In genomic region chr6:43782764-43783513, GRCh38 we compare ENCODE assay signal across 26 cellular contexts. TPM values are rescaled to one million over a fixed set of nuclear protein-coding genes. Genes with fewer than 3 reads are reported as not detected.
DNase-seq lines count a peak whose midpoint lies in the region; ATAC-seq, FAIRE-seq and TF ChIP-seq lines count a peak whose summit lies in the region.
"Had no signal": no experiment of that assay in that cellular context is flagged by ENCODE, and none has a peak within 500 bp of the region (broad histone marks: within the 10 kb centered on the region; RNA-seq: fewer than 3 reads in every experiment).

No MANE protein-coding gene starts in this region.

- no peak overlapping the region for H2BK5ac ChIP-seq in mesenchymal stem cell (ENCODE audit: low read depth, low read length, poor library complexity, severe bottlenecking)

- BruUV-seq in K562 (replicated peaks; lab: Mats Ljungman, UMichigan) = no TSS peak

- 89% methylated on average over 11 of the region's 11 CpGs for WGBS in K562 (ENCODE audit: insufficient coverage, low coverage, missing lambda C conversion rate)
- 92% methylated on average over 11 of the region's 11 CpGs for WGBS in mesenchymal stem cell

- H3K27ac ChIP-seq in left ventricle myocardium inferior (replicated peaks) (peak overlapping the region; percentile 43), K562 (ENCODE audit: extremely low read depth, low read depth, low read length) (no peak overlapping the region), mesenchymal stem cell (ENCODE audit: low read length, poor library complexity, severe bottlenecking) (no peak overlapping the region), subcutaneous abdominal adipose tissue (ENCODE audit: low read depth, low read length) (peak overlapping the region; percentile 46)
- H3K27ac ChIP-seq: A549, brain microvascular endothelial cell, tibial nerve had no signal

- no peak overlapping the region for H3K14ac ChIP-seq in mesenchymal stem cell (ENCODE audit: low read length in 2 of 2)

- no peak overlapping the region for H4K8ac ChIP-seq in mesenchymal stem cell (ENCODE audit: low read length)

- H3K4me1 ChIP-seq in left ventricle myocardium inferior (peaks cover 81% of the 10 kb centered on the region), K562 (replicated peaks in 1 of 2; ENCODE audit: control insufficient read depth in 2 of 2, insufficient read depth in 2 of 2, low read length in 2 of 2) (peaks cover 0 to 18% of the 10 kb centered on the region in 2 experiments; a peak in 2 of 5 replicates), mesenchymal stem cell (ENCODE audit: control insufficient read depth, insufficient read depth, low read depth, low read length) (peaks cover 22% of the 10 kb centered on the region), subcutaneous abdominal adipose tissue (ENCODE audit: control insufficient read depth in 5 of 5, insufficient read depth in 5 of 5, low read length in 5 of 5) (peaks cover 0 to 23% (median 8%) of the 10 kb centered on the region in 5 donors)
- H3K4me1 ChIP-seq: A549 had no signal

- H4K91ac ChIP-seq in mesenchymal stem cell (ENCODE audit: low read length) = no peak overlapping the region

- H2BK15ac ChIP-seq in mesenchymal stem cell (ENCODE audit: low read depth, poor library complexity, severe bottlenecking) = no peak overlapping the region

- peaks cover 37% of the 10 kb centered on the region for H3K79me2 ChIP-seq in K562 (ENCODE audit: control insufficient read depth, insufficient read depth, low read length)

- TF ChIP-seq CTCF in left ventricle myocardium inferior (IDR thresholded peaks at IDR 0.05; ENCODE audit: borderline replicate concordance) (no peak), K562 (IDR thresholded peaks at IDR 0.05 in 2 of 3, conservative IDR thresholded peaks at IDR 0.05 in 1 of 3; ENCODE audit: insufficient read depth in 2 of 3, low read depth in 1 of 3, low read length in 3 of 3) (no peak)

- DNase-seq in left ventricle myocardium inferior (no peak), cardiac septum (ENCODE audit: low spot score) (no peak), K562 (ENCODE audit: extremely low read depth in 1 of 4, low spot score in 3 of 4) (no peak), mesenchymal stem cell (no peak), DMS 273 (lab: John Stamatoyannopoulos, UW; ENCODE audit: unreplicated experiment) (no peak)
- DNase-seq: activated CD4-positive, alpha-beta T cell treated with anti-CD3 and anti-CD28 coated beads for 1 hour; activated naive CD4-positive, alpha-beta T cell; activated T-cell treated with anti-CD3 and anti-CD28 coated beads for 4 hours; brain microvascular endothelial cell; effector CD4-positive, alpha-beta T cell; foreskin fibroblast; GDM1; HCEC 1CT; NCI-H2081 treated with DMSO at 0.1 percent for 48 hours; NCI-H226; NCI-H748 treated with DMSO at 0.1 percent for 48 hours; stomach had no signal

- H3K18ac ChIP-seq in mesenchymal stem cell (ENCODE audit: low read depth in 1 of 2, low read length in 2 of 2) = no peak overlapping the region

- peaks cover 82% of the 10 kb centered on the region for H3K36me3 ChIP-seq in left ventricle myocardium inferior
- peaks cover 81% of the 10 kb centered on the region for H3K36me3 ChIP-seq in K562 (ENCODE audit: control insufficient read depth, insufficient read depth, low read length)
- peaks cover 79 to 91% of the 10 kb centered on the region in 2 experiments for H3K36me3 ChIP-seq in mesenchymal stem cell (ENCODE audit: control insufficient read depth in 1 of 2, insufficient read depth in 2 of 2, low read depth in 1 of 2, low read length in 2 of 2)
- H3K36me3 ChIP-seq in subcutaneous abdominal adipose tissue (ENCODE audit: control insufficient read depth in 5 of 5, insufficient read depth in 5 of 5, low read length in 5 of 5) = peaks cover 3 to 87% (median 75%) of the 10 kb centered on the region in 5 donors

- H3K9ac ChIP-seq in K562 (ENCODE audit: insufficient read depth in 1 of 2, low read depth in 2 of 2, low read length in 2 of 2) (no peak overlapping the region; a peak in 1 of 4 replicates), mesenchymal stem cell (ENCODE audit: low read length) (peak overlapping the region; percentile 33), subcutaneous abdominal adipose tissue (ENCODE audit: low read length in 5 of 5) (peak overlapping the region in 1 of 5 donors; percentile 31)

- H2BK120ac ChIP-seq in mesenchymal stem cell (ENCODE audit: low read depth, low read length) = no peak overlapping the region

- in situ Hi-C loops in K562 (cut with MboI) = no loop called here

- H3K9me3 ChIP-seq in left ventricle myocardium inferior (replicated peaks) (no peaks in the 10 kb centered on the region), K562 (replicated peaks; ENCODE audit: control insufficient read depth, insufficient read depth, low read depth, low read length) (no peaks in the 10 kb centered on the region), mesenchymal stem cell (ENCODE audit: control insufficient read depth, low read length) (no peaks in the 10 kb centered on the region), subcutaneous abdominal adipose tissue (ENCODE audit: control insufficient read depth in 5 of 5, low read length in 5 of 5) (no peaks in the 10 kb centered on the region)
- H3K9me3 ChIP-seq: A549, stomach, tibial nerve had no signal

- CTCF ChIA-PET in K562 (lab: Yijun Ruan, JAX; ENCODE audit: low intra/inter-chr PET ratio) = no interaction called here

- no peak overlapping the region for H2AK5ac ChIP-seq in mesenchymal stem cell (ENCODE audit: low read length, severe bottlenecking)

- peaks cover 81% of the 10 kb centered on the region for H4K20me1 ChIP-seq in K562 (replicated peaks; ENCODE audit: control insufficient read depth, insufficient read depth, low read length)

- H3K23ac ChIP-seq in mesenchymal stem cell (ENCODE audit: low read length in 2 of 2) = no peak overlapping the region

- H2AFZ ChIP-seq in K562 (ENCODE audit: low read depth, low read length) = no peak overlapping the region
- no peak overlapping the region for H2AFZ ChIP-seq in mesenchymal stem cell (ENCODE audit: low read depth, low read length)

- ATAC-seq in K562 (no peak), GM21367 (IDR thresholded peaks at IDR 0.05; ENCODE audit: unreplicated experiment) (no peak), HG03108 (IDR thresholded peaks at IDR 0.05; ENCODE audit: unreplicated experiment) (no peak)
- ATAC-seq: A549 had no signal

- no peak overlapping the region for H3K4ac ChIP-seq in mesenchymal stem cell (ENCODE audit: low read depth in 1 of 2, low read length in 2 of 2)

- intact Hi-C loops in left ventricle myocardium inferior (cut with micrococcal nuclease) = no loop called here
- intact Hi-C loops in cardiac septum (cut with DNase I) = no loop called here
- intact Hi-C loops in K562 (cut with micrococcal nuclease) = no loop called here

- H3K4me2 ChIP-seq in K562 (ENCODE audit: insufficient read depth, low read length) (no peak overlapping the region), mesenchymal stem cell (ENCODE audit: low read length, poor library complexity, severe bottlenecking) (no peak overlapping the region)
- H3K4me2 ChIP-seq: A549 had no signal

- no peak for TF ChIP-seq RAD21 in K562 (CRISPR knock-in tag; conservative IDR thresholded peaks at IDR 0.05 in 1 of 2, IDR thresholded peaks at IDR 0.05 in 1 of 2)

- TF ChIP-seq POLR2A in K562 (conservative IDR thresholded peaks at IDR 0.05) = no peak

- POLR2A ChIA-PET in K562 (lab: Yijun Ruan, JAX) = interaction anchor here (0.5 to 4.1 kb wide), 19 partner anchors 9 to 280 kb away, joined by 3 to 59 read pairs (median 3); partner anchors contain the start of gene VEGFA

- H3K9me1 ChIP-seq in K562 (ENCODE audit: control insufficient read depth, insufficient read depth, low read length) = peaks cover 21% of the 10 kb centered on the region

- TF ChIP-seq EP300 in K562 (IDR thresholded peaks at IDR 0.05; ENCODE audit: low read length) = no peak

- H3K27me3 ChIP-seq in left ventricle myocardium inferior (ENCODE audit: low read depth) = no peaks in the 10 kb centered on the region
- no peaks in the 10 kb centered on the region for H3K27me3 ChIP-seq in K562 (ENCODE audit: control insufficient read depth in 2 of 2, insufficient read depth in 2 of 2, low read length in 2 of 2)
- no peaks in the 10 kb centered on the region for H3K27me3 ChIP-seq in mesenchymal stem cell (ENCODE audit: control insufficient read depth in 1 of 2, insufficient read depth in 1 of 2, low read length in 2 of 2)
- H3K27me3 ChIP-seq in subcutaneous abdominal adipose tissue (ENCODE audit: control insufficient read depth in 5 of 5, insufficient read depth in 4 of 5, low read length in 5 of 5) = no peaks in the 10 kb centered on the region
- H3K27me3 ChIP-seq: brain microvascular endothelial cell, stomach, tibial nerve had no signal

- H3K4me3 ChIP-seq in left ventricle myocardium inferior (no peak overlapping the region), K562 (no peak overlapping the region), mesenchymal stem cell (ENCODE audit: insufficient read depth in 1 of 2, low read depth in 1 of 2, low read length in 2 of 2) (no peak overlapping the region), subcutaneous abdominal adipose tissue (ENCODE audit: low read depth in 1 of 5, low read length in 5 of 5) (no peak overlapping the region)
- H3K4me3 ChIP-seq: A549, stomach, tibial nerve had no signal

- no peak for FAIRE-seq in K562 (lab: Jason Lieb, UNC)
- FAIRE-seq: A549, colon, GM18507, RCC 7860, TTC549 had no signal

- peaks cover 55% of the 10 kb centered on the region for H3K79me1 ChIP-seq in mesenchymal stem cell (replicated peaks; ENCODE audit: low read length, poor library complexity, severe bottlenecking)

- H2BK12ac ChIP-seq in mesenchymal stem cell (ENCODE audit: low read length in 2 of 2) = no peak overlapping the region

RNA-seq across cellular contexts. Expression of gene VEGFA, which starts 12.9 kb away (rescaled TPM):
- total RNA-seq in left ventricle myocardium inferior (359 TPM), cardiac septum (233 TPM), K562 (2014; rRNA removed) (124 and 144 TPM in 2 replicates), K562 (2014; rRNA removed; fragmentation: Illumina TruSeq; extraction: Trizol) (66.5 and 70.7 TPM in 2 replicates), K562 (2015; rRNA removed; fragmentation: Illumina TruSeq; extraction: Trizol) (25.8 and 27.0 TPM in 2 replicates), K562 (2021) (131 and 159 TPM in 2 replicates)
- 511 and 945 TPM in 2 replicates for total RNA-seq in K562 (2011; cell fraction: chromatin; rRNA removed; ENCODE audit: low replicate concordance)
- 536 and 553 TPM in 2 replicates for total RNA-seq in K562 (2011; cell fraction: nucleolus; rRNA removed)
- total RNA-seq in K562 (2011; cell fraction: nucleoplasm; rRNA removed) = 559 and 592 TPM in 2 replicates
- polyA plus RNA-seq in K562 (2011; rRNA removed) (271 and 467 TPM in 2 replicates), K562 (2014; fragmentation: Illumina TruSeq; extraction: Trizol) (134 and 172 TPM in 2 replicates), K562 (2014; fragmentation: Nextera tagmentation; extraction: Ambion mirVana) (10 to 100 TPM; 14.0 to 16.0 TPM), K562 (2014; rRNA removed) (179 and 182 TPM in 2 replicates)
- polyA plus RNA-seq in K562 (2011; cell fraction: cytosol; rRNA removed) = 222 and 346 TPM in 2 replicates
- 1,880 and 1,961 TPM in 2 replicates for polyA plus RNA-seq in K562 (2011; cell fraction: nucleus; rRNA removed)
- 112 and 555 TPM in 2 replicates for polyA plus RNA-seq in K562 (2012)
- polyA minus RNA-seq in K562 (2011; rRNA and poly(A)+ RNA removed) = 359 and 374 TPM in 2 replicates
- 79.8 and 123 TPM in 2 replicates for polyA minus RNA-seq in K562 (2011; cell fraction: cytosol; rRNA and poly(A)+ RNA removed)
- polyA minus RNA-seq in K562 (2011; cell fraction: nucleus; rRNA and poly(A)+ RNA removed) = 310 and 397 TPM in 2 replicates
- 94.9 TPM for polyA plus RNA-seq in mesenchymal stem cell (2013, experiment 1 of 2)
- 89.3 TPM for polyA plus RNA-seq in mesenchymal stem cell (2013, experiment 2 of 2)

Comparison
In these comparisons a context has a peak if more than half of its experiments do, and no peak if none do; other contexts are left out.
1. H3K27ac ChIP-seq: peak in left ventricle myocardium inferior (single experiment) and subcutaneous abdominal adipose tissue (single experiment); none in K562 (single experiment) and mesenchymal stem cell (single experiment).